ENCODE assay signal across 8 cellular contexts in the genomic region with DNA sequence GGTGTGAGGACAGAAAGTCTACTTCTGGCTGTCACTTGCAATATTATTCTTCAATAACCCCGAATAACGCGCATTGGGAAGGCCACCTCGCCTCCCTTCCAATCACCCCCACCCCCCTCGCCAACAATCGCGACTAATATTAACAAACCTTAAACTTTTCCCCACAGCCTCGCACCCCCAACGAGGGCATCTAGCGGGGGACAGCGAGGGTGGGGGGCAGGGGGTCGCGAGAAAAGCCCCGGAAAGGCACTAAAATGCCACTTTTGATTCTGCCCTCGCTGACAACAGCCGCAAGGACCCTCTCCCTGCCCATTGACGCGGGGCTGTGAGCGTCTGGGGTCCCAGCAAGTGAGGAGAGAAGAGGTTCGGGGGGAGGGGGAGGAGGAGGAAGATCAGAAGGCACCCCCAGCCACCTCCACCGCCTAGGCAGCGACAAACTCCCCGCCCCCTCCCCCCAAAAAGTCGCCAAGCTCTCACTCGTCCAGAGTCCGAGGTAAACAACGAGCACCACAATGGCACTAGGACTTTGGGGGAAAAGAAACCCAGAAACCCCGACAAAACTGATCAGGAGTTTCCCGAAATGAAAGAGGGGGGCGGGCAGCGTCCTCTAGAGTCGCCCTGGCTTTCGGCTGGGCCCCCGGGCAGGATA. TPM values are rescaled to one million over a fixed set of nuclear protein-coding genes. Genes with fewer than 3 reads are reported as not detected.
A peak's percentile ranks its signal among the peaks of the same experiment; 100 is the strongest.
DNase-seq lines count a peak whose midpoint lies in the region; ATAC-seq and TF ChIP-seq lines count a peak whose summit lies in the region.

No MANE protein-coding gene starts in this region.

- H3K4me1 ChIP-seq in OCI-LY1 (ENCODE audit: insufficient read depth, low read length, severe bottlenecking) (peaks cover 27% of the 10 kb centered on the region), duodenal mucosa (ENCODE audit: control insufficient read depth in 1 of 2, insufficient read depth in 2 of 2, low read length in 2 of 2) (peaks cover 5 to 8% of the 10 kb centered on the region in 2 donors), mononuclear cell (ENCODE audit: insufficient read depth, low read length) (peaks cover 19% of the 10 kb centered on the region), aorta (ENCODE audit: control insufficient read depth in 1 of 2, insufficient read depth in 2 of 2, low read length in 2 of 2) (peaks cover under 1 to 2% of the 10 kb centered on the region in 2 donors)

- no peak for DNase-seq in aorta
- no peak for DNase-seq in stimulated activated CD8-positive, alpha-beta memory T cell treated with anti-CD3 and anti-CD28 coated beads, Interleukin-4, amount 100 ng/mL, for 48 hours
- no peak for DNase-seq in SHP77 treated with DMSO at 0.1 percent for 48 hours (lab: John Stamatoyannopoulos, UW)

- WGBS in aorta, 2 donors = 0% methylated on average over 34 of the region's 34 CpGs

- H3K9ac ChIP-seq in OCI-LY1 (ENCODE audit: low read length) (peak overlapping the region; percentile 68), duodenal mucosa (ENCODE audit: low read depth in 1 of 2, low read length in 2 of 2) (peak overlapping the region; percentile 81 to 93)

- no peak for TF ChIP-seq CTCF in OCI-LY1 (IDR thresholded peaks at IDR 0.05; ENCODE audit: low read length)

- H3K27me3 ChIP-seq in OCI-LY1 (ENCODE audit: insufficient read depth, low read length) (no peaks in the 10 kb centered on the region), duodenal mucosa (ENCODE audit: control insufficient read depth in 1 of 2, insufficient read depth in 2 of 2, low read length in 2 of 2) (no peaks in the 10 kb centered on the region), mononuclear cell (ENCODE audit: insufficient read depth, low read length) (no peaks in the 10 kb centered on the region), aorta (ENCODE audit: control insufficient read depth in 1 of 2, insufficient read depth in 2 of 2, low read length in 1 of 2) (no peaks in the 10 kb centered on the region)

- H3K27ac ChIP-seq in OCI-LY1 (ENCODE audit: low read depth, low read length, poor library complexity, severe bottlenecking) (peak overlapping the region; percentile 40), duodenal mucosa (ENCODE audit: low read depth, low read length) (peak overlapping the region; percentile 82), aorta (ENCODE audit: low read depth in 1 of 2, low read length in 2 of 2) (peak overlapping the region in 1 of 2 donors; percentile 69)

- no peaks in the 10 kb centered on the region for H3K79me2 ChIP-seq in OCI-LY1 (ENCODE audit: insufficient read depth, low read length)

- peak; percentile 5 for ATAC-seq in GM19351 (IDR thresholded peaks at IDR 0.05; ENCODE audit: unreplicated experiment)
- ATAC-seq in aorta (ENCODE audit: low FRiP score) = peak; percentile 31
- ATAC-seq in esophagus mucosa = no peak

- no peaks in the 10 kb centered on the region for H4K20me1 ChIP-seq in OCI-LY1 (ENCODE audit: insufficient read depth, low read length)

- peak overlapping the region; percentile 79 for H3K4me2 ChIP-seq in OCI-LY1 (ENCODE audit: low read length)

- H3K9me3 ChIP-seq in OCI-LY1 (ENCODE audit: low read length) (no peaks in the 10 kb centered on the region), duodenal mucosa (ENCODE audit: control insufficient read depth in 1 of 2, low read length in 2 of 2) (no peaks in the 10 kb centered on the region), mononuclear cell (ENCODE audit: low read depth, low read length) (no peaks in the 10 kb centered on the region), aorta (ENCODE audit: control insufficient read depth, low read length) (no peaks in the 10 kb centered on the region)

- H3K9me2 ChIP-seq in OCI-LY1 (ENCODE audit: low read depth, low read length) = no peaks in the 10 kb centered on the region

- H3K36me3 ChIP-seq in OCI-LY1 (ENCODE audit: insufficient read depth, low read length) (peaks cover 13% of the 10 kb centered on the region; the same call in 1 of the 2 replicates), duodenal mucosa (ENCODE audit: control insufficient read depth in 1 of 2, insufficient read depth in 2 of 2, low read length in 2 of 2) (no peaks in the 10 kb centered on the region), aorta (ENCODE audit: control insufficient read depth in 1 of 2, insufficient read depth in 2 of 2, low read length in 1 of 2) (no peaks in the 10 kb centered on the region)

- no peak overlapping the region for H2AFZ ChIP-seq in OCI-LY1 (ENCODE audit: low read length)

- peak overlapping the region; percentile 72 for H3K4me3 ChIP-seq in OCI-LY1 (ENCODE audit: low read depth, low read length, poor library complexity, severe bottlenecking)
- H3K4me3 ChIP-seq in duodenal mucosa (ENCODE audit: low read depth in 1 of 2, low read length in 2 of 2) = peak overlapping the region; percentile 92 to 96
- H3K4me3 ChIP-seq in mononuclear cell (ENCODE audit: low read length) = peak overlapping the region; percentile 81
- H3K4me3 ChIP-seq in aorta (ENCODE audit: low read length in 2 of 2) = peak overlapping the region; percentile 94

- intact Hi-C loops in aorta (cut with DNase I) = loop anchor here in 1 of 2 donors (2.0 kb wide), 1 partner anchor 20 kb away; no protein-coding TSS in a partner anchor

- no peaks in the 10 kb centered on the region for H3F3A ChIP-seq in OCI-LY1 (ENCODE audit: insufficient read depth, low read length)

RNA-seq across cellular contexts. Expression of a gene that starts 0.8 kb away (rescaled TPM):
- 406 TPM for total RNA-seq in mononuclear cell
- total RNA-seq in aorta = 10 to 100 TPM; 37.2 to 41.1 TPM
- 10 to 100 TPM; 10.8 to 17.0 TPM for polyA plus RNA-seq in aorta
- 7.9 TPM for total RNA-seq in esophagus mucosa
